In the genomic region with DNA sequence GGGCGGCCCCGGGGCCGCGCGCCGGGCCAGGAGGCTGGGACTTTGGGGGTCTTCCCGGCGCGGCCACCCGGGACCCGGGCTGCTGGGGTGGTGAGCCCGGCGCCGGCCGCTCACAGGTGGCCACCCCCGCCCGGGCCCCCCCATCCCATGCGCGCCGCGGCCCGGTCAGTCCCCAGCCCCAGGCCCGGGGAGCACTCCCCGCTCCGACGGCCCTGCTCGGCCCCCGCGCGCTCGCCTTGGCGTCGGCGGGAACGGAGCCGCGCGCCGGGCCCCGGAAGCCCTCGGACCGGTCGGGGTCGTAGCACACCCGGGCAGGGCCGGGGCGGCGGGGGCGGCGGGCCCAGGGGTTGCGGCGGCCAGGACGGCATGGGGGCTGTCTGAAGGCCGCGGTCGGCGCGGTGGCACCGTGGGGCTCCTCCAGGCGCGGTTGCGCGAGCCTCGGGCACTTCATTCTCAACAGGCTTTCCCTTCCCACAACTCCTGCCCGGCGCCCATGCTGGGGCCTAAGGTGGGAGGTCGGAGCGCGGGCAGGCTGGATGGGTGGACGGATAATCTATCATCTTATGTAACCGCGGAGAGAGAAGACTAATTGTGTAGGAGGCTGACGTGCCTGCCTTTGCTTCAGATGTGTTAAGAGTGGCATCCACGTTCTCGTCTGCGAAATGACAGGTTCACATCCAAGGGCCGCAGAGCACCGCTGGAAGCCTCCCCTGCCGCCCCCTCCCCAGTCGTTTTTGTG, we compare ENCODE assay signal across 8 cellular contexts.
A peak's percentile ranks its signal among the peaks of the same experiment; 100 is the strongest.
DNase-seq lines count a peak whose midpoint lies in the region; ATAC-seq and FAIRE-seq lines count a peak whose summit lies in the region.

No MANE protein-coding gene starts in this region.

- peaks cover 7 to 79% (median 39%) of the 10 kb centered on the region in 5 donors for H3K4me1 ChIP-seq in subcutaneous abdominal adipose tissue (ENCODE audit: control insufficient read depth in 5 of 5, insufficient read depth in 5 of 5, low read length in 5 of 5)

- FAIRE-seq in urothelium cell line (lab: Jason Lieb, UNC) = no peak

- DNase-seq in NCI-H2107 treated with DMSO at 0.1 percent for 48 hours (lab: John Stamatoyannopoulos, UW; ENCODE audit: unreplicated experiment) = peak; percentile 33
- DNase-seq in NCI-H2107 (lab: John Stamatoyannopoulos, UW) = no peak
- peak; percentile 67 for DNase-seq in astrocyte of the hippocampus (ENCODE audit: low read depth, low spot score)
- DNase-seq in kidney tubule cell (ENCODE audit: low spot score) = peak; percentile 37
- no peak for DNase-seq in urothelium cell line (ENCODE audit: low spot score)

- ATAC-seq in HG03521 (IDR thresholded peaks at IDR 0.05; ENCODE audit: unreplicated experiment) (peak; percentile 34), HG03097 (IDR thresholded peaks at IDR 0.05; ENCODE audit: low FRiP score, unreplicated experiment) (no peak)

- no peak overlapping the region for H3K27ac ChIP-seq in subcutaneous abdominal adipose tissue (ENCODE audit: low read depth, low read length)

- no peaks in the 10 kb centered on the region for H3K36me3 ChIP-seq in subcutaneous abdominal adipose tissue (ENCODE audit: control insufficient read depth in 5 of 5, insufficient read depth in 5 of 5, low read length in 5 of 5)

- H3K4me3 ChIP-seq in subcutaneous abdominal adipose tissue (ENCODE audit: low read depth in 1 of 5, low read length in 5 of 5) = peak overlapping the region; percentile 44 to 70 (median 67)

- H3K9me3 ChIP-seq in subcutaneous abdominal adipose tissue (ENCODE audit: control insufficient read depth in 5 of 5, low read length in 5 of 5) = no peaks in the 10 kb centered on the region

- H3K9ac ChIP-seq in subcutaneous abdominal adipose tissue (ENCODE audit: low read length in 5 of 5) = peak overlapping the region in 2 of 5 donors; percentile 53 to 69

- peaks cover 0 to 32% (median 0%) of the 10 kb centered on the region in 5 donors for H3K27me3 ChIP-seq in subcutaneous abdominal adipose tissue (ENCODE audit: control insufficient read depth in 5 of 5, insufficient read depth in 4 of 5, low read length in 5 of 5)

Comparison
In these comparisons a context has a peak if more than half of its experiments do, and no peak if none do; other contexts are left out.
1. DNase-seq: peak in NCI-H2107 treated with DMSO at 0.1 percent for 48 hours (single experiment), astrocyte of the hippocampus (single experiment) and kidney tubule cell (single experiment); none in NCI-H2107 (single experiment) and urothelium cell line (single experiment).